ENCODE assay signal across 26 cellular contexts in genomic region chr9:32969270-32969669, GRCh38. TPM values are rescaled to one million over a fixed set of nuclear protein-coding genes. Genes with fewer than 3 reads are reported as not detected.
DNase-seq lines count a peak whose midpoint lies in the region; ATAC-seq, FAIRE-seq and TF ChIP-seq lines count a peak whose summit lies in the region.
"Had no signal": no experiment of that assay in that cellular context is flagged by ENCODE, and none has a peak within 500 bp of the region (broad histone marks: within the 10 kb centered on the region; RNA-seq: fewer than 3 reads in every experiment).

No MANE protein-coding gene starts in this region.

- H3K4me1 ChIP-seq in astrocyte (ENCODE audit: insufficient read depth, low read length) = peaks cover 13% of the 10 kb centered on the region
- H3K4me1 ChIP-seq: Peyer's patch, suprapubic skin, uterus had no signal

- peak overlapping the region; percentile 64 for H3K27ac ChIP-seq in astrocyte (ENCODE audit: low read depth, low read length)
- H3K27ac ChIP-seq: heart left ventricle, Peyer's patch, suprapubic skin, uterus had no signal

- FAIRE-seq in astrocyte (lab: Jason Lieb, UNC) = no peak
- FAIRE-seq: HTR-8/SVneo had no signal

- TF ChIP-seq CTCF in AG10803 (conservative IDR thresholded peaks at IDR 0.05; ENCODE audit: low read length) = no peak
- TF ChIP-seq CTCF in astrocyte (IDR thresholded peaks at IDR 0.05; ENCODE audit: insufficient read depth, low read depth, low read length) = no peak

- peak overlapping the region; percentile 45 for H3K4me2 ChIP-seq in astrocyte (ENCODE audit: low read length)
- H3K4me2 ChIP-seq: SK-N-SH had no signal

- no peaks in the 10 kb centered on the region for H3K9me3 ChIP-seq in astrocyte (ENCODE audit: insufficient read depth, low read depth, low read length)
- H3K9me3 ChIP-seq: heart left ventricle, Peyer's patch, SK-N-SH, suprapubic skin, uterus had no signal

- H3K9me3 Mint-ChIP-seq in astrocyte (ENCODE audit: unreplicated experiment) = no peaks in the 10 kb centered on the region
- H3K9me3 Mint-ChIP-seq in stimulated activated naive CD8-positive, alpha-beta T cell treated with anti-CD3 and anti-CD28 coated beads, Interleukin-15, amount 100 ng/mL, for 72 hours = no peaks in the 10 kb centered on the region
- H3K9me3 Mint-ChIP-seq: activated naive CD4-positive, alpha-beta T cell treated with anti-CD3 and anti-CD28 coated beads, Interleukin-2, amount 10 ng/mL, durations not matched to agents 7 days and 5 days; CD4-positive, alpha-beta memory T cell had no signal

- H3K79me2 ChIP-seq in astrocyte (ENCODE audit: insufficient read depth, low read length) = no peaks in the 10 kb centered on the region

- H3K36me3 ChIP-seq in astrocyte (ENCODE audit: insufficient read depth, low read length) = peaks cover 8% of the 10 kb centered on the region
- H3K36me3 ChIP-seq: uterus had no signal

- H4K20me1 ChIP-seq in astrocyte (ENCODE audit: insufficient read depth, low read length) = no peaks in the 10 kb centered on the region

- no peak overlapping the region for H3K4me3 Mint-ChIP-seq in astrocyte (ENCODE audit: unreplicated experiment)
- H3K4me3 Mint-ChIP-seq in stimulated activated naive CD8-positive, alpha-beta T cell treated with anti-CD3 and anti-CD28 coated beads, Interleukin-15, amount 100 ng/mL, for 72 hours = no peak overlapping the region
- H3K4me3 Mint-ChIP-seq: activated naive CD4-positive, alpha-beta T cell treated with anti-CD3 and anti-CD28 coated beads, Interleukin-2, amount 10 ng/mL, durations not matched to agents 7 days and 5 days; CD4-positive, alpha-beta memory T cell had no signal

- H3K27me3 Mint-ChIP-seq in astrocyte (ENCODE audit: low read depth, unreplicated experiment) = no peaks in the 10 kb centered on the region
- H3K27me3 Mint-ChIP-seq in stimulated activated naive CD8-positive, alpha-beta T cell treated with anti-CD3 and anti-CD28 coated beads, Interleukin-15, amount 100 ng/mL, for 72 hours = no peaks in the 10 kb centered on the region
- H3K27me3 Mint-ChIP-seq: activated naive CD4-positive, alpha-beta T cell treated with anti-CD3 and anti-CD28 coated beads, Interleukin-2, amount 10 ng/mL, durations not matched to agents 7 days and 5 days; CD4-positive, alpha-beta memory T cell had no signal

- H2AFZ ChIP-seq in astrocyte (ENCODE audit: low read depth, low read length) = no peak overlapping the region

- peaks cover 32% of the 10 kb centered on the region for H3K4me1 Mint-ChIP-seq in astrocyte (ENCODE audit: low read depth, unreplicated experiment)
- H3K4me1 Mint-ChIP-seq in stimulated activated naive CD8-positive, alpha-beta T cell treated with anti-CD3 and anti-CD28 coated beads, Interleukin-15, amount 100 ng/mL, for 72 hours = no peaks in the 10 kb centered on the region
- H3K4me1 Mint-ChIP-seq: activated naive CD4-positive, alpha-beta T cell treated with anti-CD3 and anti-CD28 coated beads, Interleukin-2, amount 10 ng/mL, durations not matched to agents 7 days and 5 days had no signal

- no peak overlapping the region for H3K4me3 ChIP-seq in AG10803 (ENCODE audit: low read length)
- H3K4me3 ChIP-seq in astrocyte (ENCODE audit: insufficient read depth, low read depth, low read length) = no peak overlapping the region
- H3K4me3 ChIP-seq: heart left ventricle, Peyer's patch, suprapubic skin, uterus had no signal

- H3K36me3 Mint-ChIP-seq in astrocyte (ENCODE audit: low read depth, unreplicated experiment) = peaks cover 10% of the 10 kb centered on the region

- H3K27ac Mint-ChIP-seq in astrocyte (ENCODE audit: unreplicated experiment) = peak overlapping the region; percentile 81
- H3K27ac Mint-ChIP-seq in stimulated activated naive CD8-positive, alpha-beta T cell treated with anti-CD3 and anti-CD28 coated beads, Interleukin-15, amount 100 ng/mL, for 72 hours = no peak overlapping the region
- H3K27ac Mint-ChIP-seq: activated naive CD4-positive, alpha-beta T cell treated with anti-CD3 and anti-CD28 coated beads, Interleukin-2, amount 10 ng/mL, durations not matched to agents 7 days and 5 days had no signal

- peak; percentile 67 for DNase-seq in AG10803 (ENCODE audit: low read depth)
- peak; percentile 87 for DNase-seq in HCEC 1CT
- DNase-seq in astrocyte (ENCODE audit: low read depth) = peak; percentile 69
- peak; percentile 48 for DNase-seq in myocyte (ENCODE audit: low read depth)
- DNase-seq in activated effector memory CD4-positive, alpha-beta T cell treated with Interleukin-2 at 50 U/mL for 16 hours = no peak
- no peak for DNase-seq in activated CD4-positive, CD25-positive, alpha-beta regulatory T cell (lab: John Stamatoyannopoulos, UW)
- no peak for DNase-seq in stimulated activated naive CD8-positive, alpha-beta T cell treated with anti-CD3 and anti-CD28 coated beads, Interleukin-15, amount 100 ng/mL, for 72 hours
- DNase-seq: activated naive CD4-positive, alpha-beta T cell treated with anti-CD3 and anti-CD28 coated beads, Interleukin-2, amount 10 ng/mL, durations not matched to agents 7 days and 5 days; activated T-cell treated with anti-CD3 and anti-CD28 coated beads, Interleukin-2, amount 50 U/mL, for 48 hours; aorta; CD4-positive, alpha-beta memory T cell; cerebellar nuclear complex; H7; heart left ventricle; Kasumi-1; NCI-H1417; NCI-H2107; NCI-H510A; NK-92 treated with Interleukin-12 subunit alpha and Interleukin-12 subunit beta, amount 100 ng/mL, for 24 hours; nucleus accumbens; Peyer's patch; SK-N-SH; uterus had no signal

- peak overlapping the region; percentile 12 for H3K9ac ChIP-seq in astrocyte (ENCODE audit: low read length)
- H3K9ac ChIP-seq: SK-N-SH had no signal

- H3K27me3 ChIP-seq in astrocyte (ENCODE audit: insufficient read depth, low read length) = no peaks in the 10 kb centered on the region
- H3K27me3 ChIP-seq: heart left ventricle, Peyer's patch, suprapubic skin, uterus had no signal

- no peak for ATAC-seq in GM21737 (IDR thresholded peaks at IDR 0.05; ENCODE audit: unreplicated experiment)
- ATAC-seq in stimulated activated naive CD8-positive, alpha-beta T cell treated with anti-CD3 and anti-CD28 coated beads, Interleukin-15, amount 100 ng/mL, for 72 hours = no peak
- ATAC-seq: heart left ventricle had no signal

RNA-seq across cellular contexts. Expression of gene APTX, which starts 32.2 kb away (rescaled TPM):
- total RNA-seq in astrocyte (37.3 and 37.8 TPM in 2 replicates), myocyte (32.7 and 34.8 TPM in 2 replicates)
- polyA plus RNA-seq in myocyte (2012) = 38.1 TPM

RNA-seq across cellular contexts. Expression of gene DNAJA1, which starts 55.8 kb away (rescaled TPM):
- 256 and 277 TPM in 2 replicates for total RNA-seq in astrocyte
- total RNA-seq in myocyte = 123 and 142 TPM in 2 replicates
- polyA plus RNA-seq in myocyte (2012) = 107 TPM

Comparison
In these comparisons a context has a peak if more than half of its experiments do, and no peak if none do; other contexts are left out.
1. DNase-seq: peak in AG10803 (single experiment), HCEC 1CT (single experiment), astrocyte (single experiment) and myocyte (single experiment); none in activated effector memory CD4-positive, alpha-beta T cell treated with Interleukin-2 at 50 U/mL for 16 hours (single experiment), activated CD4-positive, CD25-positive, alpha-beta regulatory T cell (0 of 4) and stimulated activated naive CD8-positive, alpha-beta T cell treated with anti-CD3 and anti-CD28 coated beads, Interleukin-15, amount 100 ng/mL, for 72 hours (0 of 2).